ENCODE assay signal across 28 cellular contexts in the genomic region with DNA sequence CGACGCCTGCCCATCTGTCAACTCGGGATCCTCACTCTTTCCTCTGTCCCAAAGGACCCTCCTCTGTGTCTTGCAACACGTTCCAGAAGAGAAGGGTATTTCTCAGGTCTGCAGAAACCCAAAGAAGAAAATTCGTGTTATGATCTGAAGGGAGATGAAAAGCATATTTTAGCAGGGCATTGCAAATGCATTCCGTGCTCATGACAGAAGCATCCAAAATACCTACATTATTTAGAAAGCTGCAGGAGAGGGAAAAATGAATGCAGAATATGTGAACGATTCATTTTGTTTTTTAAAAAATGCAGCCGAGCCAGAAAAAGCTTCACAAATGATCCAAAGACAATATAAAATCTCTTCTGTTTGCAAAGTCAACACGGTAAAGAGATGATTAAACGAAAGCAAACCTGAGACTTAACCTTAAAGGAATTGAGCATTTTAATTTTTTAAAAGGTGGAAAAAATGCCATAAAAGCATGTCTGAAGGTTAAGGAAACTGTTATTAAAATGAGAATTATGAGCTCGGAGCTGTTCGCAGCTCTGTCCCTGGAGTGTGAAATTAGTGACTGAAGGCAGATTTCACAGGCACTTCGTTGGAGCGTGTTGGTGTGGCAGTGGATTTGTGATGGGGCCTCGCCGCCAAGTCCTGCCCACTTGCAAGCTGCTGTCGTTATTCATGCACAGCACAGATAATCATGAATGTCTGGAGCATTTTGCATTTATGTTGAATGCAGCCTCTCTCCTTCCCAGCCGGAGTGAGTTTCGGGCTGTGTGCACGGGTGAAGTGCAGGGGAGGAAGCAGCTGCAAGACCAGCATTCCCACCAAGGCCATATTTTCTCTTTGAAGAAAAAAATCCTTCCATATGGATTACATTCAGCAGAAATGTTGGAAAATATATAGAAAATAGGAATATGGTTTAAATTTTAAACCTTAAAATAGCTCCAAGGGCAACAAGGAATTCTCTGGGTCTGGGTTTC.
DNase-seq lines count a peak whose midpoint lies in the region; ATAC-seq and TF ChIP-seq lines count a peak whose summit lies in the region.
"Had no signal": no experiment of that assay in that cellular context is flagged by ENCODE, and none has a peak within 500 bp of the region (broad histone marks: within the 10 kb centered on the region; RNA-seq: fewer than 3 reads in every experiment).

No MANE protein-coding gene starts in this region.

- no peak overlapping the region for H2AFZ ChIP-seq in mammary epithelial cell (ENCODE audit: low read depth, low read length)

- 56% methylated on average over 20 of the region's 20 CpGs for WGBS in mammary epithelial cell (ENCODE audit: low coverage, missing lambda C conversion rate)

- in situ Hi-C loops in mammary epithelial cell (cut with MboI; ENCODE audit: low sequenced_read_pairs in 2 of 2), result no loop called here

- H3K4me3 Mint-ChIP-seq in MCF 10A (ENCODE audit: unreplicated experiment) (no peak overlapping the region), brain (peak overlapping the region in 3 of 5 experiments; percentile 36 to 62 (median 57))
- H3K4me3 Mint-ChIP-seq: activated CD4-positive, alpha-beta T cell treated with anti-CD3 and anti-CD28 coated beads, Interleukin-2, amount 10 ng/mL, durations not matched to agents 7 days and 5 days; activated T-cell treated with anti-CD3 and anti-CD28 coated beads, Interleukin-2, amount 50 U/mL, for 24 hours; CD4-positive, CD25-positive, alpha-beta regulatory T cell; central memory CD8-positive, alpha-beta T cell; HFFc6; nephron progenitor cell; WTC11 had no signal

- no peak overlapping the region for H3K9ac ChIP-seq in mammary epithelial cell (ENCODE audit: insufficient read depth, low read length)

- H3K36me3 Mint-ChIP-seq in MCF 10A (ENCODE audit: insufficient read depth, unreplicated experiment) (no peaks in the 10 kb centered on the region), brain (no peaks in the 10 kb centered on the region)
- H3K36me3 Mint-ChIP-seq: CD4-positive, CD25-positive, alpha-beta regulatory T cell had no signal

- H3K4me3 ChIP-seq in mammary epithelial cell (replicated peaks in 1 of 3; ENCODE audit: insufficient read depth in 1 of 3, low read depth in 2 of 3, low read length in 3 of 3), result no peak overlapping the region
- H3K4me3 ChIP-seq: MG63, SJSA1, transverse colon had no signal

- dilution Hi-C loops in mammary epithelial cell (cut with HindIII; ENCODE audit: low sequenced_read_pairs), result no loop called here

- no peaks in the 10 kb centered on the region for H3K36me3 ChIP-seq in mammary epithelial cell (ENCODE audit: insufficient read depth, low read length)
- H3K36me3 ChIP-seq: MG63, SJSA1, transverse colon had no signal

- no peaks in the 10 kb centered on the region for H3K27me3 ChIP-seq in mammary epithelial cell (ENCODE audit: insufficient read depth, low read length)

- H3K4me1 ChIP-seq in mammary epithelial cell (ENCODE audit: insufficient read depth, low read length), result peaks cover 12% of the 10 kb centered on the region
- H3K4me1 ChIP-seq: SJSA1 had no signal

- no peak overlapping the region for H3K27ac ChIP-seq in mammary epithelial cell (ENCODE audit: insufficient read depth, low read depth, low read length)
- H3K27ac ChIP-seq: SJSA1, transverse colon had no signal

- BruUV-seq in MCF 10A (replicated peaks; lab: Mats Ljungman, UMichigan), result no TSS peak
- no TSS peak for BruUV-seq in mammary epithelial cell (replicated peaks; lab: Mats Ljungman, UMichigan)

- intact Hi-C loops in MCF 10A (cut with micrococcal nuclease) (no loop called here), mammary epithelial cell (cut with micrococcal nuclease) (no loop called here)

- H4K20me1 ChIP-seq in mammary epithelial cell (ENCODE audit: insufficient read depth, low read length), result no peaks in the 10 kb centered on the region

- H3K9me3 ChIP-seq in mammary epithelial cell (replicated peaks; ENCODE audit: insufficient read depth, low read length), result peaks cover 12% of the 10 kb centered on the region

- peaks cover 32% of the 10 kb centered on the region for H3K9me3 Mint-ChIP-seq in MCF 10A (ENCODE audit: unreplicated experiment)
- H3K9me3 Mint-ChIP-seq in brain, result peaks cover 12 to 29% (median 18%) of the 10 kb centered on the region in 5 experiments

- H3K27ac Mint-ChIP-seq in MCF 10A (ENCODE audit: low read depth, unreplicated experiment) (peak overlapping the region; percentile 59), brain (peak overlapping the region in 4 of 5 experiments; percentile 10 to 97 (median 66))
- H3K27ac Mint-ChIP-seq: activated CD4-positive, alpha-beta T cell treated with anti-CD3 and anti-CD28 coated beads, Interleukin-2, amount 10 ng/mL, durations not matched to agents 7 days and 5 days; activated T-cell treated with anti-CD3 and anti-CD28 coated beads, Interleukin-2, amount 50 U/mL, for 24 hours; CD4-positive, CD25-positive, alpha-beta regulatory T cell; HFFc6; nephron progenitor cell; WTC11 had no signal

- no peak for TF ChIP-seq CTCF in MCF 10A (IDR thresholded peaks at IDR 0.05; ENCODE audit: unreplicated experiment)
- no peak for TF ChIP-seq CTCF in mammary epithelial cell (conservative IDR thresholded peaks at IDR 0.05 in 1 of 2, IDR thresholded peaks at IDR 0.05 in 1 of 2; ENCODE audit: extremely low read depth in 1 of 2, insufficient read depth in 1 of 2, low read depth in 1 of 2, low read length in 2 of 2)
- TF ChIP-seq CTCF in brain (conservative IDR thresholded peaks at IDR 0.05), result no peak

- no peak overlapping the region for H3K4me2 ChIP-seq in mammary epithelial cell (ENCODE audit: insufficient read depth, low read depth, low read length)

- ATAC-seq in HG03097 (IDR thresholded peaks at IDR 0.05; ENCODE audit: low FRiP score, unreplicated experiment), result no peak
- ATAC-seq: WTC11 had no signal

- H3K4me1 Mint-ChIP-seq in MCF 10A (ENCODE audit: insufficient read depth, unreplicated experiment), result peaks cover 24% of the 10 kb centered on the region
- peaks cover 29% of the 10 kb centered on the region for H3K4me1 Mint-ChIP-seq in brain
- H3K4me1 Mint-ChIP-seq: activated CD4-positive, alpha-beta T cell treated with anti-CD3 and anti-CD28 coated beads, Interleukin-2, amount 10 ng/mL, durations not matched to agents 7 days and 5 days; CD4-positive, CD25-positive, alpha-beta regulatory T cell; central memory CD8-positive, alpha-beta T cell; WTC11 had no signal

- H3K27me3 Mint-ChIP-seq in MCF 10A (ENCODE audit: insufficient read depth, unreplicated experiment), result no peaks in the 10 kb centered on the region
- H3K27me3 Mint-ChIP-seq in brain, result peaks cover 28% of the 10 kb centered on the region
- H3K27me3 Mint-ChIP-seq: CD4-positive, CD25-positive, alpha-beta regulatory T cell had no signal

- DNase-seq in MCF 10A (ENCODE audit: unreplicated experiment) (no peak), mammary epithelial cell (no peak), left kidney (ENCODE audit: low read depth, low spot score) (peak; percentile 21), RKO (ENCODE audit: low spot score) (no peak), NCI-H187 treated with DMSO at 0.1 percent for 48 hours (lab: John Stamatoyannopoulos, UW) (no peak), NCI-H510A (lab: John Stamatoyannopoulos, UW) (no peak)
- DNase-seq: 8988T; activated CD4-positive, alpha-beta T cell treated with anti-CD3 and anti-CD28 coated beads, Interleukin-2, amount 10 ng/mL, durations not matched to agents 7 days and 5 days; activated gamma-delta T cell; activated T-cell treated with anti-CD3 and anti-CD28 coated beads, Interleukin-2, amount 50 U/mL, for 24 hours; AML-193; CD4-positive, CD25-positive, alpha-beta regulatory T cell; GOT3; HFFc6; KG1; MG63; NCI-H1105 treated with DMSO at 0.1 percent for 48 hours; NCI-H2081; NCI-H345; nephron progenitor cell; stimulated activated CD4-positive, alpha-beta T cell treated with anti-CD3 and anti-CD28 coated beads, Interleukin-15, amount 100 ng/mL, for 24 hours; stimulated activated CD4-positive, alpha-beta T cell treated with anti-CD3 and anti-CD28 coated beads, Interleukin-4, amount 100 ng/mL, for 4 hours; transverse colon had no signal

- POLR2A ChIA-PET in MCF 10A (lab: Yijun Ruan, JAX), result interaction anchor here (0.6 to 1.6 kb wide), 4 partner anchors 12 to 169 kb away, joined by 3 to 4 read pairs (median 3); no protein-coding TSS in a partner anchor

- H3K79me2 ChIP-seq in mammary epithelial cell (ENCODE audit: insufficient read depth, low read length), result no peaks in the 10 kb centered on the region

- CTCF ChIA-PET in MCF 10A (lab: Yijun Ruan, JAX) (interaction anchor here (0.8 kb wide), 1 partner anchor 13 kb away, joined by 3 read pairs; no protein-coding TSS in a partner anchor), mammary epithelial cell (lab: Charles Lee; ENCODE audit: low non-redundant PET) (no interaction called here)
